Comparison of ENCODE assay signal across 8 cellular contexts in genomic region chr17:44005865-44006580, GRCh38. TPM values are rescaled to one million over a fixed set of nuclear protein-coding genes. Genes with fewer than 3 reads are reported as not detected.
A peak's percentile ranks its signal among the peaks of the same experiment; 100 is the strongest.
DNase-seq lines count a peak whose midpoint lies in the region; ATAC-seq and TF ChIP-seq lines count a peak whose summit lies in the region.

No MANE protein-coding gene starts in this region.

- peaks cover 6% of the 10 kb centered on the region for H4K20me1 ChIP-seq in H9 (ENCODE audit: control insufficient read depth, insufficient read depth, insufficient read length)

- no peaks in the 10 kb centered on the region for H3K79me2 ChIP-seq in H9 (ENCODE audit: insufficient read depth, low read length)
- H3K79me2 ChIP-seq in mesendoderm (ENCODE audit: control insufficient read depth, insufficient read depth, low read length), result no peaks in the 10 kb centered on the region

- H3K9me3 ChIP-seq in H9 (ENCODE audit: control insufficient read depth, low read depth, low read length) (no peaks in the 10 kb centered on the region), duodenal mucosa (ENCODE audit: control insufficient read depth in 1 of 2, low read length in 2 of 2) (no peaks in the 10 kb centered on the region), thoracic aorta (no peaks in the 10 kb centered on the region)

- no peak overlapping the region for H2AFZ ChIP-seq in H9 (ENCODE audit: low read length)

- H3K9me3 Mint-ChIP-seq in H9, result no peaks in the 10 kb centered on the region

- peak overlapping the region in 1 of 3 experiments; percentile 92; a peak in 3 of 7 replicates for H3K27ac Mint-ChIP-seq in H9

- H3K56ac ChIP-seq in H9 (ENCODE audit: insufficient read length, low read depth, low read length) (no peak overlapping the region), mesendoderm (ENCODE audit: low read length) (peak overlapping the region; percentile 97)

- no peak overlapping the region for H4K91ac ChIP-seq in H9 (ENCODE audit: insufficient read length, low read depth, low read length)

- H3K14ac ChIP-seq in H9 (ENCODE audit: insufficient read depth, low read length), result peak overlapping the region; percentile 22; the same call in 1 of the 2 replicates

- H3K4me3 ChIP-seq in AG09309 (ENCODE audit: control insufficient read depth, low read depth, low read length) (peak overlapping the region; percentile 83), duodenal mucosa (ENCODE audit: low read depth in 1 of 2, low read length in 2 of 2) (peak overlapping the region; percentile 82 to 86), mesendoderm (ENCODE audit: low read length) (peak overlapping the region; percentile 42), thoracic aorta (peak overlapping the region; percentile 90)

- H3K36me3 Mint-ChIP-seq in H9 (ENCODE audit: insufficient read depth in 1 of 3, low read depth in 3 of 3), result peaks cover 7 to 12% (median 9%) of the 10 kb centered on the region in 3 experiments; a peak in 5 of 7 replicates

- TF ChIP-seq CTCF in AG09309 (IDR thresholded peaks at IDR 0.05; ENCODE audit: control insufficient read depth, insufficient read depth, low read depth, low read length, missing control alignments) (peak; percentile 6), H9 (conservative IDR thresholded peaks at IDR 0.05) (peak; percentile 56), VCaP (conservative IDR thresholded peaks at IDR 0.05) (peak; percentile 66), thoracic aorta (IDR thresholded peaks at IDR 0.05) (no peak)

- H3K4me1 ChIP-seq in H9 (ENCODE audit: insufficient read depth, low read length), result peaks cover 3% of the 10 kb centered on the region; the same call in 1 of the 2 replicates
- peaks cover 13 to 24% of the 10 kb centered on the region in 2 donors for H3K4me1 ChIP-seq in duodenal mucosa (ENCODE audit: control insufficient read depth in 1 of 2, insufficient read depth in 2 of 2, low read length in 2 of 2)
- H3K4me1 ChIP-seq in mesendoderm (ENCODE audit: control insufficient read depth, low read depth, low read length), result peaks cover 2% of the 10 kb centered on the region
- H3K4me1 ChIP-seq in thoracic aorta (ENCODE audit: control insufficient read depth in 1 of 2, low read depth in 2 of 2), result peaks cover 26 to 38% of the 10 kb centered on the region in 2 donors

- no CpG with 5 or more reads among the region's 60 CpGs for WGBS in H9 (ENCODE audit: extremely low coverage, insufficient read length, low lambda C conversion rate)
- no CpG with 5 or more reads among the region's 60 CpGs for WGBS in mesendoderm (ENCODE audit: extremely low coverage, insufficient coverage, low lambda C conversion rate)

- H2BK15ac ChIP-seq in H9 (ENCODE audit: low read depth, low read length), result no peak overlapping the region
- H2BK15ac ChIP-seq in mesendoderm (replicated peaks; ENCODE audit: low read depth), result no peak overlapping the region

- H4K5ac ChIP-seq in H9 (ENCODE audit: insufficient read length, low read depth, low read length), result no peak overlapping the region
- no peak overlapping the region for H4K5ac ChIP-seq in mesendoderm (ENCODE audit: low read length)

- no peak overlapping the region for H3K27ac ChIP-seq in H9 (ENCODE audit: insufficient read length, low read depth, low read length)
- peak overlapping the region; percentile 82 for H3K27ac ChIP-seq in VCaP
- peak overlapping the region; percentile 89 for H3K27ac ChIP-seq in duodenal mucosa (ENCODE audit: low read depth, low read length)
- no peak overlapping the region for H3K27ac ChIP-seq in mesendoderm (ENCODE audit: low read depth, low read length)
- peak overlapping the region in 1 of 2 donors; percentile 30 for H3K27ac ChIP-seq in thoracic aorta

- H3K27me3 Mint-ChIP-seq in H9 (ENCODE audit: low read depth), result peaks cover 33% of the 10 kb centered on the region

- H3K4ac ChIP-seq in H9 (ENCODE audit: low read depth, low read length), result no peak overlapping the region
- no peak overlapping the region for H3K4ac ChIP-seq in mesendoderm (ENCODE audit: low read depth, low read length)

- ATAC-seq in thoracic aorta (ENCODE audit: insufficient number of reproducible peaks, low FRiP score, low read depth), result no peak
- no peak for ATAC-seq in GM19328 (IDR thresholded peaks at IDR 0.05; ENCODE audit: unreplicated experiment)

- H3K36me3 ChIP-seq in duodenal mucosa (ENCODE audit: control insufficient read depth in 1 of 2, insufficient read depth in 2 of 2, low read length in 2 of 2) (peaks cover 21 to 28% of the 10 kb centered on the region in 2 donors), mesendoderm (ENCODE audit: control insufficient read depth, insufficient read depth, low read length) (no peaks in the 10 kb centered on the region), thoracic aorta (peaks cover 3% of the 10 kb centered on the region)

- H3K9ac ChIP-seq in H9 (ENCODE audit: extremely low read depth, insufficient read length, low read length) (peak overlapping the region; percentile 27), duodenal mucosa (ENCODE audit: low read depth in 1 of 2, low read length in 2 of 2) (peak overlapping the region; percentile 75 to 86), mesendoderm (ENCODE audit: low read length) (peak overlapping the region; percentile 77)

- H2BK120ac ChIP-seq in H9 (ENCODE audit: low read depth, low read length, poor library complexity, severe bottlenecking) (no peak overlapping the region), mesendoderm (ENCODE audit: low read depth, low read length) (no peak overlapping the region)

- H2BK5ac ChIP-seq in H9 (ENCODE audit: insufficient read length, low read length), result no peak overlapping the region
- no peak overlapping the region for H2BK5ac ChIP-seq in mesendoderm (ENCODE audit: low read length)

- H3K4me3 Mint-ChIP-seq in H9, result peak overlapping the region; percentile 77 to 89

- peak overlapping the region; percentile 58 for H3K18ac ChIP-seq in H9 (ENCODE audit: insufficient read length, low read depth, low read length)
- H3K18ac ChIP-seq in mesendoderm (ENCODE audit: low read length), result no peak overlapping the region

- H2AK5ac ChIP-seq in H9 (ENCODE audit: insufficient read length, low read length) (no peak overlapping the region), mesendoderm (ENCODE audit: low read length) (no peak overlapping the region)

- H3K23ac ChIP-seq in H9 (ENCODE audit: insufficient read length, low read depth, low read length) (no peak overlapping the region), mesendoderm (ENCODE audit: low read length) (peak overlapping the region; percentile 70)

- H3T11ph ChIP-seq in H9 (ENCODE audit: low read length), result no peak overlapping the region

- no peak overlapping the region for H4K8ac ChIP-seq in H9 (replicated peaks; ENCODE audit: insufficient read length, low read depth, low read length)
- H4K8ac ChIP-seq in mesendoderm (ENCODE audit: low read depth, low read length), result no peak overlapping the region

- peaks cover 19 to 30% of the 10 kb centered on the region in 2 experiments for H3K4me1 Mint-ChIP-seq in H9

- DNase-seq in AG09309 (ENCODE audit: low read depth) (no peak), H9 (peak; percentile 91), mesendoderm (peak; percentile 75), thoracic aorta (ENCODE audit: low spot score) (no peak), OCI-M1 (lab: John Stamatoyannopoulos, UW) (no peak)

- H3K27me3 ChIP-seq in H9 (ENCODE audit: insufficient read depth, low read length) (no peaks in the 10 kb centered on the region; the same call in 1 of the 2 replicates), duodenal mucosa (ENCODE audit: control insufficient read depth in 1 of 2, insufficient read depth in 2 of 2, low read length in 2 of 2) (peaks cover 0 to 4% of the 10 kb centered on the region in 2 donors), mesendoderm (ENCODE audit: insufficient read depth, low read length, poor library complexity) (peaks cover 9% of the 10 kb centered on the region), thoracic aorta (replicated peaks; ENCODE audit: insufficient read depth) (peaks cover 5% of the 10 kb centered on the region)

- no peak overlapping the region for H2BK12ac ChIP-seq in H9 (ENCODE audit: insufficient read length, low read depth, low read length)

- peaks cover 35% of the 10 kb centered on the region for H3K23me2 ChIP-seq in H9 (ENCODE audit: insufficient read length, low read depth, low read length, poor library complexity, severe bottlenecking)

- H3K79me1 ChIP-seq in H9 (ENCODE audit: insufficient read depth, low read depth, low read length, poor library complexity, severe bottlenecking) (no peaks in the 10 kb centered on the region), mesendoderm (ENCODE audit: low read length) (no peaks in the 10 kb centered on the region)

- no peak overlapping the region for H2BK20ac ChIP-seq in H9 (ENCODE audit: low read depth, low read length, poor library complexity, severe bottlenecking)

- H3K4me2 ChIP-seq in H9 (ENCODE audit: insufficient read depth, insufficient read length, low read length) (peak overlapping the region; percentile 76), mesendoderm (ENCODE audit: low read length) (peak overlapping the region; percentile 93)

RNA-seq across cellular contexts. Expression of gene NAGS, which starts 1.6 kb away (rescaled TPM):
- total RNA-seq in H9 (2021) (3.7 and 4.1 TPM in 2 replicates), thoracic aorta (under 1 TPM in 1 of 2 donors, not detected in 1; 0.92 TPM)
- 0.98 TPM for polyA plus RNA-seq in mesendoderm (2013, experiment 1 of 2)
- polyA plus RNA-seq in mesendoderm (2013, experiment 2 of 2), result 0.92 TPM

RNA-seq across cellular contexts. Expression of gene TMEM101, which starts 8.7 kb away (rescaled TPM):
- total RNA-seq in H9 (2021) (18.6 and 21.1 TPM in 2 replicates), thoracic aorta (10 to 100 TPM; 21.9 to 24.4 TPM)
- polyA plus RNA-seq in mesendoderm (2013, experiment 1 of 2), result 7.6 TPM
- 7.2 TPM for polyA plus RNA-seq in mesendoderm (2013, experiment 2 of 2)

RNA-seq across cellular contexts. Expression of gene PYY, which starts 52.3 kb away (rescaled TPM):
- 1.7 and 2.0 TPM in 2 replicates for total RNA-seq in H9 (2021)
- polyA plus RNA-seq in mesendoderm (2013, experiment 1 of 2), result 0.69 TPM
- polyA plus RNA-seq in mesendoderm (2013, experiment 2 of 2), result 0.67 TPM
- total RNA-seq in thoracic aorta, result not detected

Comparison
In these comparisons a context has a peak if more than half of its experiments do, and no peak if none do; other contexts are left out.
1. DNase-seq: peak in H9 (single experiment) and mesendoderm (single experiment); none in AG09309 (single experiment), thoracic aorta (single experiment) and OCI-M1 (single experiment).
2. H3K27ac ChIP-seq: peak in VCaP (single experiment) and duodenal mucosa (single experiment); none in H9 (single experiment) and mesendoderm (single experiment).
3. H3K9ac ChIP-seq: peak in every context shown above with its lines; median percentile 80 in duodenal mucosa; 77 in mesendoderm; 27 in H9.
4. Peak in every context shown above with its lines, with median percentiles within 50 percentile points of each other: H3K4me3 ChIP-seq.